Comparison of ENCODE assay signal across 1 cellular context in the genomic region with DNA sequence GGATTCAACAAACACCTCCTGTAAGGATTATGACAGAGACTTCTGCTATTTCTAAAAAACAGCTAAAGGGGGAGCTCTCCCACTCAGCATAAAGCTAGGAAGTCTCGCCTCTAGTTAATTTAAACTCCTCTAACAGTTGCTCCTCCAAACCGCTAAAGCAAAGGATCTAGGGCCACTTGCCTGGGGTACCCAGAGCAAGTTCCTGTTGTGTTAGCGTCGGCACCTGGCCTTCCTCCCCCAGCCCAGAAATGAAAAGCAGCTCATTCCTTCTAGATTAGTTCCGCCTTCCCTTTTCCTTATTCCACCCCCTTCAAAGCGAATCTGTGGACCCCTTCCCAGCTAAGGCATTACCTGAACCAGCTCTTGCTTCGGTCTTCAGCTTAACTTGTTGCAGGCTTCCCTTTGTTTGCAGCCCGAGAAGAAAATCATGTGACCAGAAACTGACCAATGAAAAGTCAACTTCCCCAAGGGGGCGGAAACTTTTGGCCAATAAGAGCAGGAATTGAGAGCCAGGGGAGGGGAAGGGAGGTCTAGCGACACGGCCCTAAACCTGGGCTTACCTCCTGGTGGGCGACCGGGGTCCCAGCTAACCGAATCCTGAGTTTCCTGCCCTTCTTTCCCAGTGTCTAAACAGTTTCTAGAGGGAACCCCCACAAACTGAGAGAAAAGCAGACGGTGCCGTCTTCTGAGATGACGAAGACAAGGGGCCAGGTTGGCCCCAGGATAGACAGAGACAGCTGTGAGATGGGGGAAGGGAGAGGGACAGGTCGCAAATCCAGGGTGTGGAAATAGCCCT.
A peak's percentile ranks its signal among the peaks of the same experiment; 100 is the strongest.
TF ChIP-seq lines count a peak whose summit lies in the region.

A gene with protein sequence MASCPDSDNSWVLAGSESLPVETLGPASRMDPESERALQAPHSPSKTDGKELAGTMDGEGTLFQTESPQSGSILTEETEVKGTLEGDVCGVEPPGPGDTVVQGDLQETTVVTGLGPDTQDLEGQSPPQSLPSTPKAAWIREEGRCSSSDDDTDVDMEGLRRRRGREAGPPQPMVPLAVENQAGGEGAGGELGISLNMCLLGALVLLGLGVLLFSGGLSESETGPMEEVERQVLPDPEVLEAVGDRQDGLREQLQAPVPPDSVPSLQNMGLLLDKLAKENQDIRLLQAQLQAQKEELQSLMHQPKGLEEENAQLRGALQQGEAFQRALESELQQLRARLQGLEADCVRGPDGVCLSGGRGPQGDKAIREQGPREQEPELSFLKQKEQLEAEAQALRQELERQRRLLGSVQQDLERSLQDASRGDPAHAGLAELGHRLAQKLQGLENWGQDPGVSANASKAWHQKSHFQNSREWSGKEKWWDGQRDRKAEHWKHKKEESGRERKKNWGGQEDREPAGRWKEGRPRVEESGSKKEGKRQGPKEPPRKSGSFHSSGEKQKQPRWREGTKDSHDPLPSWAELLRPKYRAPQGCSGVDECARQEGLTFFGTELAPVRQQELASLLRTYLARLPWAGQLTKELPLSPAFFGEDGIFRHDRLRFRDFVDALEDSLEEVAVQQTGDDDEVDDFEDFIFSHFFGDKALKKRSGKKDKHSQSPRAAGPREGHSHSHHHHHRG (minus strand): TSS at position 382 of the 796 bp plus-strand sequence. CDS start 2,378 bp downstream, outside the sequence.

TF ChIP-seq in HEK293, 187 proteins besides CTCF, POLR2A, EP300 and RAD21 (continued from another document):
- TF ChIP-seq, protein P1, sequence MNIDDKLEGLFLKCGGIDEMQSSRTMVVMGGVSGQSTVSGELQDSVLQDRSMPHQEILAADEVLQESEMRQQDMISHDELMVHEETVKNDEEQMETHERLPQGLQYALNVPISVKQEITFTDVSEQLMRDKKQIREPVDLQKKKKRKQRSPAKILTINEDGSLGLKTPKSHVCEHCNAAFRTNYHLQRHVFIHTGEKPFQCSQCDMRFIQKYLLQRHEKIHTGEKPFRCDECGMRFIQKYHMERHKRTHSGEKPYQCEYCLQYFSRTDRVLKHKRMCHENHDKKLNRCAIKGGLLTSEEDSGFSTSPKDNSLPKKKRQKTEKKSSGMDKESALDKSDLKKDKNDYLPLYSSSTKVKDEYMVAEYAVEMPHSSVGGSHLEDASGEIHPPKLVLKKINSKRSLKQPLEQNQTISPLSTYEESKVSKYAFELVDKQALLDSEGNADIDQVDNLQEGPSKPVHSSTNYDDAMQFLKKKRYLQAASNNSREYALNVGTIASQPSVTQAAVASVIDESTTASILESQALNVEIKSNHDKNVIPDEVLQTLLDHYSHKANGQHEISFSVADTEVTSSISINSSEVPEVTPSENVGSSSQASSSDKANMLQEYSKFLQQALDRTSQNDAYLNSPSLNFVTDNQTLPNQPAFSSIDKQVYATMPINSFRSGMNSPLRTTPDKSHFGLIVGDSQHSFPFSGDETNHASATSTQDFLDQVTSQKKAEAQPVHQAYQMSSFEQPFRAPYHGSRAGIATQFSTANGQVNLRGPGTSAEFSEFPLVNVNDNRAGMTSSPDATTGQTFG (tag by site-specific recombination; IDR thresholded peaks at IDR 0.05; ENCODE audit: borderline replicate concordance): no peak
- TF ChIP-seq ZNF792 (tag by site-specific recombination; IDR thresholded peaks at IDR 0.05) (no peak), ZNF426 (tag by site-specific recombination; IDR thresholded peaks at IDR 0.05) (no peak), ZFHX2 (tag by site-specific recombination; conservative IDR thresholded peaks at IDR 0.05) (no peak), ZNF654 (tag by site-specific recombination; IDR thresholded peaks at IDR 0.05; ENCODE audit: low read depth) (peak; percentile 12; the same call in 1 of the 2 replicates), ZNF571 (tag by site-specific recombination; IDR thresholded peaks at IDR 0.05) (no peak), ZNF404 (tag by site-specific recombination; IDR thresholded peaks at IDR 0.05) (no peak), ZNF248 (tag by site-specific recombination; IDR thresholded peaks at IDR 0.05) (no peak), ZNF830 (tag by site-specific recombination; IDR thresholded peaks at IDR 0.05; ENCODE audit: low read depth) (no peak), ZNF776 (tag by site-specific recombination; IDR thresholded peaks at IDR 0.05; ENCODE audit: borderline replicate concordance) (no peak), ZNF510 (tag by site-specific recombination; IDR thresholded peaks at IDR 0.05; ENCODE audit: insufficient replicate concordance) (no peak), MZF1 (tag by site-specific recombination; IDR thresholded peaks at IDR 0.05; ENCODE audit: borderline replicate concordance) (no peak), SCRT2 (tag by site-specific recombination; IDR thresholded peaks at IDR 0.05) (peak; percentile 100), ZNF350 (tag by site-specific recombination; IDR thresholded peaks at IDR 0.05) (no peak), ZFP69B (tag by site-specific recombination; IDR thresholded peaks at IDR 0.05) (no peak), ZNF529 (tag by site-specific recombination; IDR thresholded peaks at IDR 0.05; ENCODE audit: insufficient replicate concordance) (no peak)
- TF ChIP-seq, protein P2, sequence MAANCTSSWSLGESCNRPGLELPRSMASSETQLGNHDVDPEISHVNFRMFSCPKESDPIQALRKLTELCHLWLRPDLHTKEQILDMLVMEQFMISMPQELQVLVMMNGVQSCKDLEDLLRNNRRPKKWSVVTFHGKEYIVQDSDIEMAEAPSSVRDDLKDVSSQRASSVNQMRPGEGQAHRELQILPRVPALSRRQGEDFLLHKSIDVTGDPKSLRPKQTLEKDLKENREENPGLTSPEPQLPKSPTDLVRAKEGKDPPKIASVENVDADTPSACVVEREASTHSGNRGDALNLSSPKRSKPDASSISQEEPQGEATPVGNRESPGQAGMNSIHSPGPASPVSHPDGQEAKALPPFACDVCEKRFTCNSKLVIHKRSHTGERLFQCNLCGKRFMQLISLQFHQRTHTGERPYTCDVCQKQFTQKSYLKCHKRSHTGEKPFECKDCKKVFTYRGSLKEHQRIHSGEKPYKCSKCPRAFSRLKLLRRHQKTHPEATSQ (tag by site-specific recombination; IDR thresholded peaks at IDR 0.05): no peak
- TF ChIP-seq, protein P3, sequence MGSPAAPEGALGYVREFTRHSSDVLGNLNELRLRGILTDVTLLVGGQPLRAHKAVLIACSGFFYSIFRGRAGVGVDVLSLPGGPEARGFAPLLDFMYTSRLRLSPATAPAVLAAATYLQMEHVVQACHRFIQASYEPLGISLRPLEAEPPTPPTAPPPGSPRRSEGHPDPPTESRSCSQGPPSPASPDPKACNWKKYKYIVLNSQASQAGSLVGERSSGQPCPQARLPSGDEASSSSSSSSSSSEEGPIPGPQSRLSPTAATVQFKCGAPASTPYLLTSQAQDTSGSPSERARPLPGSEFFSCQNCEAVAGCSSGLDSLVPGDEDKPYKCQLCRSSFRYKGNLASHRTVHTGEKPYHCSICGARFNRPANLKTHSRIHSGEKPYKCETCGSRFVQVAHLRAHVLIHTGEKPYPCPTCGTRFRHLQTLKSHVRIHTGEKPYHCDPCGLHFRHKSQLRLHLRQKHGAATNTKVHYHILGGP (tag by site-specific recombination; IDR thresholded peaks at IDR 0.05): no peak
